Comparison of ENCODE assay signal across 31 cellular contexts in genomic region chr4:41889328-41889727, GRCh38.
"Had no signal": no experiment of that assay in that cellular context is flagged by ENCODE, and none has a peak within 500 bp of the region (broad histone marks: within the 10 kb centered on the region; RNA-seq: fewer than 3 reads in every experiment).

No MANE protein-coding gene starts in this region.

- DNase-seq: cortex of kidney; effector memory CD8-positive, alpha-beta T cell; erythroblast; esophagus squamous epithelium; foreskin melanocyte; glutamatergic neuron; hypothalamus; immature natural killer cell; islet precursor cell; kidney glomerular epithelial cell; left colon; left ventricle myocardium superior; mesenchymal stem cell; mucosa of descending colon; naive B cell; nucleus accumbens; psoas muscle; right cardiac atrium; spleen; stimulated activated CD4-positive, alpha-beta T cell treated with anti-CD3 and anti-CD28 coated beads, Interleukin-4, amount 100 ng/mL, for 4 hours; stimulated activated naive CD8-positive, alpha-beta T cell treated with anti-CD3 and anti-CD28 coated beads, Interleukin-15, Interleukin-2, amounts not matched to agents 100 U/mL and 50 U/mL, for 24 hours; substantia nigra; testis; tibial artery had no signal

- FAIRE-seq: endometrium had no signal

- H3K9me3 ChIP-seq: esophagus squamous epithelium, mucosa of descending colon, psoas muscle, spleen, testis, tibial artery had no signal

- H3K4me3 Mint-ChIP-seq: effector memory CD8-positive, alpha-beta T cell; immature natural killer cell; mesothelial cell of epicardium; naive B cell; nephron; stimulated activated memory B cell treated with anti-CD40 and anti-IgM and Interleukin-4, amounts not matched to agents 10 μg/mL and 1 μg/mL and 100 μg/mL, for 72 hours; type B pancreatic cell had no signal

- H3K36me3 ChIP-seq: esophagus squamous epithelium, spleen, tibial artery had no signal

- H3K27me3 ChIP-seq: testis had no signal

- H3K4me1 ChIP-seq: esophagus squamous epithelium, testis, tibial artery had no signal

- H3K27ac Mint-ChIP-seq: effector memory CD8-positive, alpha-beta T cell; immature natural killer cell; mesothelial cell of epicardium; nephron; stimulated activated memory B cell treated with anti-CD40 and anti-IgM and Interleukin-4, amounts not matched to agents 10 μg/mL and 1 μg/mL and 100 μg/mL, for 72 hours; type B pancreatic cell had no signal

- H3K36me3 Mint-ChIP-seq: immature natural killer cell; mesothelial cell of epicardium; naive B cell; stimulated activated memory B cell treated with anti-CD40 and anti-IgM and Interleukin-4, amounts not matched to agents 10 μg/mL and 1 μg/mL and 100 μg/mL, for 72 hours; type B pancreatic cell had no signal

- ATAC-seq: effector memory CD8-positive, alpha-beta T cell; left colon; left ventricle myocardium superior; mucosa of descending colon; right cardiac atrium; stimulated activated memory B cell treated with anti-CD40 and anti-IgM and Interleukin-4, amounts not matched to agents 10 μg/mL and 1 μg/mL and 100 μg/mL, for 72 hours; stimulated activated naive CD8-positive, alpha-beta T cell treated with anti-CD3 and anti-CD28 coated beads, Interleukin-15, Interleukin-2, amounts not matched to agents 100 U/mL and 50 U/mL, for 24 hours had no signal

- H3K4me3 ChIP-seq: esophagus squamous epithelium, lung, mucosa of descending colon, psoas muscle, skin epidermis, spleen, testis, tibial artery had no signal

- H3K27ac ChIP-seq: esophagus squamous epithelium, psoas muscle, skin epidermis, spleen, testis, tibial artery had no signal

- H3K9me3 Mint-ChIP-seq: effector memory CD8-positive, alpha-beta T cell; mesothelial cell of epicardium; naive B cell; nephron; stimulated activated memory B cell treated with anti-CD40 and anti-IgM and Interleukin-4, amounts not matched to agents 10 μg/mL and 1 μg/mL and 100 μg/mL, for 72 hours; type B pancreatic cell had no signal

- H3K4me1 Mint-ChIP-seq: immature natural killer cell; naive B cell; stimulated activated memory B cell treated with anti-CD40 and anti-IgM and Interleukin-4, amounts not matched to agents 10 μg/mL and 1 μg/mL and 100 μg/mL, for 72 hours had no signal
